In genomic region chr2:219453691-219454131, GRCh38 we compare ENCODE assay signal across 1 cellular context.
TF ChIP-seq lines count a peak whose summit lies in the region.

No MANE protein-coding gene starts in this region.

TF ChIP-seq in SK-N-SH, 30 proteins besides CTCF, POLR2A, EP300 and RAD21:
- TF ChIP-seq CHD2 (IDR thresholded peaks at IDR 0.05; ENCODE audit: low read length, partially characterized antibody) (peak; percentile 84), REST (IDR thresholded peaks at IDR 0.05; ENCODE audit: low read depth, low read length) (no peak), MEF2A (IDR thresholded peaks at IDR 0.05; ENCODE audit: borderline replicate concordance, low read depth) (no peak), NFIC (IDR thresholded peaks at IDR 0.05; ENCODE audit: borderline replicate concordance) (peak; percentile 72), TCF12 (IDR thresholded peaks at IDR 0.05) (peak; percentile 63), FOXJ3 (CRISPR knock-in tag; IDR thresholded peaks at IDR 0.05) (peak; percentile 67), POLR2AphosphoS5 (IDR thresholded peaks at IDR 0.05; ENCODE audit: low read depth, low read length) (peak; percentile 50), TAF1 (IDR thresholded peaks at IDR 0.05; ENCODE audit: borderline replicate concordance, low read depth, low read length) (peak; percentile 22; the same call in 1 of the 2 replicates)
